ENCODE assay signal across 25 cellular contexts in genomic region chr6:20839624-20840023, GRCh38.
DNase-seq lines count a peak whose midpoint lies in the region; ATAC-seq, FAIRE-seq and TF ChIP-seq lines count a peak whose summit lies in the region.
"Had no signal": no experiment of that assay in that cellular context is flagged by ENCODE, and none has a peak within 500 bp of the region (broad histone marks: within the 10 kb centered on the region; RNA-seq: fewer than 3 reads in every experiment).

No MANE protein-coding gene starts in this region.

- H3K36me3 ChIP-seq in osteoblast (ENCODE audit: insufficient read depth, low read length) (no peaks in the 10 kb centered on the region), heart left ventricle (no peaks in the 10 kb centered on the region)
- H3K36me3 ChIP-seq: SJCRH30, suprapubic skin had no signal

- H3K27me3 ChIP-seq in osteoblast (ENCODE audit: insufficient read depth, low read length) (no peaks in the 10 kb centered on the region), heart left ventricle (no peaks in the 10 kb centered on the region)
- H3K27me3 ChIP-seq: SJCRH30, suprapubic skin had no signal

- WGBS in heart left ventricle, 4 donors: 91 to 96% (median 95%) methylated on average over 2 of the region's 2 CpGs

- H3K4me1 Mint-ChIP-seq in endothelial cell (ENCODE audit: unreplicated experiment): peaks cover 31% of the 10 kb centered on the region
- H3K4me1 Mint-ChIP-seq: brain had no signal

- no peaks in the 10 kb centered on the region for H3K9me3 Mint-ChIP-seq in endothelial cell (ENCODE audit: unreplicated experiment)
- H3K9me3 Mint-ChIP-seq: activated T-cell treated with anti-CD3 and anti-CD28 coated beads, Interleukin-2, amount 50 U/mL, for 24 hours; effector memory CD8-positive, alpha-beta T cell; memory B cell had no signal

- DNase-seq in H54 (ENCODE audit: insufficient read length, low spot score) (no peak), RKO (ENCODE audit: low spot score) (peak; percentile 1), endothelial cell (ENCODE audit: low spot score) (no peak), osteoblast (ENCODE audit: insufficient read length, low spot score, missing footprints) (peak; percentile 46), heart left ventricle (no peak), HK-2 (ENCODE audit: unreplicated experiment) (no peak)
- DNase-seq: activated CD4-positive, alpha-beta T cell treated with anti-CD3 and anti-CD28 coated beads for 4 hours; activated T-cell treated with anti-CD3 and anti-CD28 coated beads, Interleukin-2, amount 50 U/mL, for 24 hours; effector memory CD8-positive, alpha-beta T cell; NCI-H1436 treated with DMSO at 0.1 percent for 48 hours; NCI-H510A treated with DMSO at 0.1 percent for 48 hours; nucleus accumbens; SJCRH30; T-helper 1 cell had no signal

- peak overlapping the region; percentile 80 for H3K27ac Mint-ChIP-seq in endothelial cell (ENCODE audit: unreplicated experiment)
- H3K27ac Mint-ChIP-seq: activated T-cell treated with anti-CD3 and anti-CD28 coated beads, Interleukin-2, amount 50 U/mL, for 24 hours; brain; effector memory CD8-positive, alpha-beta T cell; memory B cell had no signal

- TF ChIP-seq CTCF in endothelial cell (IDR thresholded peaks at IDR 0.05; ENCODE audit: unreplicated experiment): no peak
- TF ChIP-seq CTCF in osteoblast (IDR thresholded peaks at IDR 0.05; ENCODE audit: extremely low read depth, low read depth, low read length): no peak
- TF ChIP-seq CTCF in heart left ventricle (IDR thresholded peaks at IDR 0.05): no peak

- no peak overlapping the region for H3K27ac ChIP-seq in osteoblast (ENCODE audit: low read depth, low read length)
- H3K27ac ChIP-seq in heart left ventricle: no peak overlapping the region
- H3K27ac ChIP-seq: C4-2B, coronary artery, SJCRH30, suprapubic skin had no signal

- intact Hi-C loops in heart left ventricle (cut with DNase I): no loop called here

- no peak overlapping the region for H3K4me3 ChIP-seq in osteoblast (ENCODE audit: insufficient read depth, low read length)
- H3K4me3 ChIP-seq in heart left ventricle: no peak overlapping the region
- H3K4me3 ChIP-seq: coronary artery, SJCRH30, smooth muscle cell, suprapubic skin had no signal

- peaks cover 3% of the 10 kb centered on the region for H3K27me3 Mint-ChIP-seq in endothelial cell (ENCODE audit: unreplicated experiment)
- H3K27me3 Mint-ChIP-seq: activated T-cell treated with anti-CD3 and anti-CD28 coated beads, Interleukin-2, amount 50 U/mL, for 24 hours; brain; effector memory CD8-positive, alpha-beta T cell; memory B cell had no signal

- H3K4me2 ChIP-seq in osteoblast (ENCODE audit: insufficient read depth, low read length): no peak overlapping the region
- H3K4me2 ChIP-seq: smooth muscle cell had no signal

- TF ChIP-seq POLR2A in H54 (IDR thresholded peaks at IDR 0.05; ENCODE audit: low read depth, low read length) (no peak), heart left ventricle (IDR thresholded peaks at IDR 0.05) (no peak)

- H3K79me2 ChIP-seq in osteoblast (ENCODE audit: insufficient read depth, low read length): no peaks in the 10 kb centered on the region

- H3K36me3 Mint-ChIP-seq in endothelial cell (ENCODE audit: low read depth, unreplicated experiment): no peaks in the 10 kb centered on the region
- H3K36me3 Mint-ChIP-seq: brain had no signal

- H3K4me3 Mint-ChIP-seq in endothelial cell (ENCODE audit: unreplicated experiment): no peak overlapping the region
- H3K4me3 Mint-ChIP-seq: activated T-cell treated with anti-CD3 and anti-CD28 coated beads, Interleukin-2, amount 50 U/mL, for 24 hours; brain; effector memory CD8-positive, alpha-beta T cell; memory B cell had no signal

- no peaks in the 10 kb centered on the region for H3K9me3 ChIP-seq in osteoblast (ENCODE audit: low read depth, low read length)
- H3K9me3 ChIP-seq in heart left ventricle: no peaks in the 10 kb centered on the region
- H3K9me3 ChIP-seq: SJCRH30, suprapubic skin had no signal

- H3K4me1 ChIP-seq in osteoblast (ENCODE audit: insufficient read depth, low read length) (peaks cover 9% of the 10 kb centered on the region), heart left ventricle (peaks cover 0 to 7% (median 0%) of the 10 kb centered on the region in 12 donors)
- H3K4me1 ChIP-seq: SJCRH30 had no signal

- ATAC-seq in heart left ventricle: no peak
- ATAC-seq in GM18907 (IDR thresholded peaks at IDR 0.05; ENCODE audit: unreplicated experiment): no peak
- ATAC-seq: effector memory CD8-positive, alpha-beta T cell had no signal

- H4K20me1 ChIP-seq in osteoblast (ENCODE audit: insufficient read depth, low read length): no peaks in the 10 kb centered on the region

- FAIRE-seq in H54 (lab: Jason Lieb, UNC): peak; percentile 69
- FAIRE-seq: GM12892, RCC 7860, TTC549, urothelium cell line had no signal

- no peak overlapping the region for H2AFZ ChIP-seq in osteoblast (ENCODE audit: low read length)

Comparison
In these comparisons a context has a peak if more than half of its experiments do, and no peak if none do; other contexts are left out.
1. DNase-seq: peak in RKO (single experiment) and osteoblast (single experiment); none in H54 (single experiment), endothelial cell (single experiment), heart left ventricle (0 of 5) and HK-2 (single experiment).